Comparison of ENCODE assay signal across 10 cellular contexts in genomic region chr3:33855884-33856546, GRCh38. TPM values are rescaled to one million over a fixed set of nuclear protein-coding genes. Genes with fewer than 3 reads are reported as not detected.
DNase-seq lines count a peak whose midpoint lies in the region; ATAC-seq and TF ChIP-seq lines count a peak whose summit lies in the region.
"Had no signal": no experiment of that assay in that cellular context is flagged by ENCODE, and none has a peak within 500 bp of the region (broad histone marks: within the 10 kb centered on the region; RNA-seq: fewer than 3 reads in every experiment).

No MANE protein-coding gene starts in this region.

- H3K36me3 Mint-ChIP-seq in activated CD4-positive, alpha-beta T cell treated with anti-CD3 and anti-CD28 coated beads, Interleukin-2, amount 10 ng/mL, durations not matched to agents 24 days and 14 days (ENCODE audit: low read depth), result peaks cover 52% of the 10 kb centered on the region
- H3K36me3 Mint-ChIP-seq in T-cell (peaks cover 53% of the 10 kb centered on the region), endodermal cell (ENCODE audit: low read depth) (peaks cover 51% of the 10 kb centered on the region), osteocyte (ENCODE audit: unreplicated experiment) (peaks cover 59% of the 10 kb centered on the region)

- H3K27me3 ChIP-seq in endodermal cell (ENCODE audit: control insufficient read depth, insufficient read depth, low read length, poor library complexity, severe bottlenecking), result no peaks in the 10 kb centered on the region

- no peaks in the 10 kb centered on the region for H3K4me1 ChIP-seq in endodermal cell (ENCODE audit: control insufficient read depth, insufficient read depth, low read length)

- no peak overlapping the region for H3K27ac ChIP-seq in endodermal cell (ENCODE audit: low read depth, low read length)
- no peak overlapping the region for H3K27ac ChIP-seq in caudate nucleus (ENCODE audit: low read depth, low read length)

- no peak overlapping the region for H3K9ac ChIP-seq in endodermal cell (ENCODE audit: extremely low read depth, low read length, poor library complexity, severe bottlenecking)

- POLR2A ChIA-PET in T-cell (lab: Charles Lee), result no interaction called here

- WGBS in endodermal cell (ENCODE audit: insufficient coverage in 1 of 2, insufficient read length in 1 of 2), 2 experiments, result 93 to 96% methylated on average over 7 to 10 of the region's 10 CpGs

- no peaks in the 10 kb centered on the region for H3K27me3 Mint-ChIP-seq in activated CD4-positive, alpha-beta T cell treated with anti-CD3 and anti-CD28 coated beads, Interleukin-2, amount 10 ng/mL, durations not matched to agents 24 days and 14 days
- H3K27me3 Mint-ChIP-seq in T-cell (no peaks in the 10 kb centered on the region), endodermal cell (ENCODE audit: insufficient read depth) (no peaks in the 10 kb centered on the region), osteocyte (ENCODE audit: unreplicated experiment) (no peaks in the 10 kb centered on the region)

- peaks cover 63% of the 10 kb centered on the region for H3K36me3 ChIP-seq in endodermal cell (ENCODE audit: control insufficient read depth, insufficient read depth, low read length)

- peak overlapping the region; percentile 14 for H3K27ac Mint-ChIP-seq in activated CD4-positive, alpha-beta T cell treated with anti-CD3 and anti-CD28 coated beads, Interleukin-2, amount 10 ng/mL, durations not matched to agents 24 days and 14 days
- peak overlapping the region; percentile 86 to 89 for H3K27ac Mint-ChIP-seq in T-cell
- H3K27ac Mint-ChIP-seq in endodermal cell, result peak overlapping the region; percentile 42
- H3K27ac Mint-ChIP-seq in osteocyte (ENCODE audit: unreplicated experiment), result peak overlapping the region; percentile 68

- TF ChIP-seq CTCF in endodermal cell (conservative IDR thresholded peaks at IDR 0.05), result no peak
- no peak for TF ChIP-seq CTCF in osteocyte (IDR thresholded peaks at IDR 0.05)

- ATAC-seq in T-cell (replicated peaks in 1 of 4), result no peak

- no peaks in the 10 kb centered on the region for H3K9me3 ChIP-seq in endodermal cell (ENCODE audit: control insufficient read depth, low read length)

- DNase-seq in activated CD4-positive, alpha-beta T cell treated with anti-CD3 and anti-CD28 coated beads, Interleukin-2, amount 10 ng/mL, durations not matched to agents 24 days and 14 days, result no peak
- no peak for DNase-seq in activated CD4-positive, alpha-beta T cell treated with anti-CD3 and anti-CD28 coated beads, Interleukin-2, amount 50 U/mL, for 48 hours
- DNase-seq in T-cell, result no peak
- no peak for DNase-seq in endodermal cell
- DNase-seq in osteocyte (ENCODE audit: extremely low spot score, unreplicated experiment), result no peak
- DNase-seq in caudate nucleus (lab: John Stamatoyannopoulos, UW), result no peak
- no peak for DNase-seq in retina
- no peak for DNase-seq in OCI-M2 (lab: John Stamatoyannopoulos, UW; ENCODE audit: unreplicated experiment)
- DNase-seq: amygdala, NCI-H2081 had no signal

- peaks cover 18% of the 10 kb centered on the region for H3K4me1 Mint-ChIP-seq in activated CD4-positive, alpha-beta T cell treated with anti-CD3 and anti-CD28 coated beads, Interleukin-2, amount 10 ng/mL, durations not matched to agents 24 days and 14 days
- peaks cover 22 to 29% (median 25%) of the 10 kb centered on the region in 3 donors for H3K4me1 Mint-ChIP-seq in T-cell
- H3K4me1 Mint-ChIP-seq in endodermal cell, result peaks cover 6% of the 10 kb centered on the region
- H3K4me1 Mint-ChIP-seq in osteocyte (ENCODE audit: unreplicated experiment), result peaks cover 17% of the 10 kb centered on the region

- intact Hi-C loops in activated CD4-positive, alpha-beta T cell treated with anti-CD3 and anti-CD28 coated beads, Interleukin-2, amount 10 ng/mL, durations not matched to agents 24 days and 14 days (cut with micrococcal nuclease), result no loop called here

- H3K4me3 ChIP-seq in endodermal cell (ENCODE audit: low read length), result no peak overlapping the region

- no peaks in the 10 kb centered on the region for H3K9me3 Mint-ChIP-seq in activated CD4-positive, alpha-beta T cell treated with anti-CD3 and anti-CD28 coated beads, Interleukin-2, amount 10 ng/mL, durations not matched to agents 24 days and 14 days
- no peaks in the 10 kb centered on the region for H3K9me3 Mint-ChIP-seq in T-cell
- H3K9me3 Mint-ChIP-seq in endodermal cell, result no peaks in the 10 kb centered on the region
- H3K9me3 Mint-ChIP-seq in osteocyte (ENCODE audit: unreplicated experiment), result no peaks in the 10 kb centered on the region

- H3K4me3 Mint-ChIP-seq in activated CD4-positive, alpha-beta T cell treated with anti-CD3 and anti-CD28 coated beads, Interleukin-2, amount 10 ng/mL, durations not matched to agents 24 days and 14 days, result no peak overlapping the region
- H3K4me3 Mint-ChIP-seq in T-cell, result no peak overlapping the region
- H3K4me3 Mint-ChIP-seq in endodermal cell, result no peak overlapping the region
- no peak overlapping the region for H3K4me3 Mint-ChIP-seq in osteocyte (ENCODE audit: unreplicated experiment)

- CTCF ChIA-PET in T-cell (lab: Charles Lee), result no interaction called here

RNA-seq across cellular contexts. Expression of gene PDCD6IP, which starts 57.6 kb away (rescaled TPM):
- total RNA-seq in activated CD4-positive, alpha-beta T cell treated with anti-CD3 and anti-CD28 coated beads, Interleukin-2, amount 10 ng/mL, durations not matched to agents 24 days and 14 days, result 175 and 189 TPM in 2 replicates
- total RNA-seq in T-cell, result 100 to 1,000 TPM; 139 to 216 (median 189) TPM
- 100 to 1,000 TPM; 120 to 134 TPM for total RNA-seq in endodermal cell
- polyA plus RNA-seq in endodermal cell (2013, experiment 1 of 2), result 107 TPM
- 92.4 TPM for polyA plus RNA-seq in endodermal cell (2013, experiment 2 of 2)
- 217 and 229 TPM in 2 replicates for total RNA-seq in osteocyte

Comparison
In these comparisons a context has a peak if more than half of its experiments do, and no peak if none do; other contexts are left out.
1. H3K27ac Mint-ChIP-seq: peak in every context shown above with its lines; median percentile 88 in T-cell; 68 in osteocyte; 42 in endodermal cell; 14 in activated CD4-positive, alpha-beta T cell treated with anti-CD3 and anti-CD28 coated beads, Interleukin-2, amount 10 ng/mL, durations not matched to agents 24 days and 14 days.